In the genomic region with DNA sequence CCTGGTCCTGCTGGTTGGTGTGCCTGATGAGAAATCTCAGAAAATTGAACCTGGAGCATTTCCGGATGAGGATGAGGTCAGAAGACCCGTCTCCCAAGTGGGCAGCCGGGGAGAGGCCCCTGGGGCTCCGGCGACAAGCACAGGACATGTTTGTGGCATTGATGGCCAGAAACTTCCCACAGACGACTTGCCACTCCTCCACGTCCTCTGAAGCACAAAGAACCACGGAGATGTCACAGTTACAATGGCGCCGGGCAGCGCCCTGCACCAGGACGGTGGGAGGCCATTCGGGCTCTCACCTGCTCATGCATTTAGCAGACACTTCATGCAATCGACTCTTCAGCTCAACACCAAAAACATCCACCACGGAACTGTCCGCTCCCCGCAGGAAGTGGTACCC, we compare ENCODE assay signal across 17 cellular contexts. TPM values are rescaled to one million over a fixed set of nuclear protein-coding genes. Genes with fewer than 3 reads are reported as not detected.
DNase-seq lines count a peak whose midpoint lies in the region; ATAC-seq and TF ChIP-seq lines count a peak whose summit lies in the region.
"Had no signal": no experiment of that assay in that cellular context is flagged by ENCODE, and none has a peak within 500 bp of the region (broad histone marks: within the 10 kb centered on the region; RNA-seq: fewer than 3 reads in every experiment).

No MANE protein-coding gene starts in this region.

- in situ Hi-C loops in GM13976 (cut with MboI; ENCODE audit: low sequenced_read_pairs, unreplicated experiment): no loop called here

- DNase-seq in stimulated activated naive CD8-positive, alpha-beta T cell treated with anti-CD3 and anti-CD28 coated beads, Interleukin-15, amount 100 ng/mL, for 72 hours: no peak
- no peak for DNase-seq in stimulated activated naive CD8-positive, alpha-beta T cell treated with anti-CD3 and anti-CD28 coated beads, Interleukin-15, Interleukin-2, amounts not matched to agents 100 U/mL and 50 U/mL, for 24 hours
- DNase-seq in chondrocyte (ENCODE audit: low spot score) (peak; percentile 37), osteoblast (ENCODE audit: insufficient read length, low spot score, missing footprints) (peak; percentile 80), GM13976 (ENCODE audit: low spot score) (no peak)
- no peak for DNase-seq in activated CD4-positive, CD25-positive, alpha-beta regulatory T cell treated with anti-CD3 and anti-CD28 coated beads, Interleukin-2, amount 50 U/mL, for 72 hours
- DNase-seq: BE2C; CD4-positive, alpha-beta memory T cell; DMS153; DMS79; GDM1; GOT3; H7; HFFc6 had no signal

- H3K27me3 Mint-ChIP-seq in stimulated activated naive CD8-positive, alpha-beta T cell treated with anti-CD3 and anti-CD28 coated beads, Interleukin-15, amount 100 ng/mL, for 72 hours: no peaks in the 10 kb centered on the region
- no peaks in the 10 kb centered on the region for H3K27me3 Mint-ChIP-seq in chondrocyte (ENCODE audit: low read depth)
- H3K27me3 Mint-ChIP-seq: CD4-positive, alpha-beta memory T cell had no signal

- H2AFZ ChIP-seq in osteoblast (ENCODE audit: low read length): no peak overlapping the region

- H3K4me1 ChIP-seq in osteoblast (ENCODE audit: insufficient read depth, low read length): no peaks in the 10 kb centered on the region

- ATAC-seq in stimulated activated naive CD8-positive, alpha-beta T cell treated with anti-CD3 and anti-CD28 coated beads, Interleukin-15, amount 100 ng/mL, for 72 hours: no peak
- ATAC-seq in stimulated activated naive CD8-positive, alpha-beta T cell treated with anti-CD3 and anti-CD28 coated beads, Interleukin-15, Interleukin-2, amounts not matched to agents 100 U/mL and 50 U/mL, for 24 hours: no peak
- ATAC-seq: HCT116 had no signal

- no peaks in the 10 kb centered on the region for H3K27me3 ChIP-seq in osteoblast (ENCODE audit: insufficient read depth, low read length)
- H3K27me3 ChIP-seq: BE2C had no signal

- no peak overlapping the region for H3K4me3 ChIP-seq in osteoblast (ENCODE audit: insufficient read depth, low read length)

- no peaks in the 10 kb centered on the region for H3K79me2 ChIP-seq in osteoblast (ENCODE audit: insufficient read depth, low read length)

- peaks cover 52% of the 10 kb centered on the region for H3K36me3 ChIP-seq in osteoblast (ENCODE audit: insufficient read depth, low read length)

- no peak overlapping the region for H3K4me3 Mint-ChIP-seq in stimulated activated naive CD8-positive, alpha-beta T cell treated with anti-CD3 and anti-CD28 coated beads, Interleukin-15, amount 100 ng/mL, for 72 hours
- no peak overlapping the region for H3K4me3 Mint-ChIP-seq in chondrocyte (ENCODE audit: unreplicated experiment)
- H3K4me3 Mint-ChIP-seq: CD14-positive monocyte; CD4-positive, alpha-beta memory T cell; HFFc6 had no signal

- peaks cover 20% of the 10 kb centered on the region for H3K36me3 Mint-ChIP-seq in chondrocyte (ENCODE audit: low read depth)

- no peaks in the 10 kb centered on the region for H4K20me1 ChIP-seq in osteoblast (ENCODE audit: insufficient read depth, low read length)

- H3K9me3 ChIP-seq in osteoblast (ENCODE audit: low read depth, low read length): no peaks in the 10 kb centered on the region
- H3K9me3 ChIP-seq: BE2C had no signal

- H3K27ac Mint-ChIP-seq in stimulated activated naive CD8-positive, alpha-beta T cell treated with anti-CD3 and anti-CD28 coated beads, Interleukin-15, amount 100 ng/mL, for 72 hours: peak overlapping the region; percentile 19 to 76
- no peak overlapping the region for H3K27ac Mint-ChIP-seq in chondrocyte (ENCODE audit: unreplicated experiment)
- H3K27ac Mint-ChIP-seq: CD14-positive monocyte, HFFc6 had no signal

- H3K9me3 Mint-ChIP-seq in stimulated activated naive CD8-positive, alpha-beta T cell treated with anti-CD3 and anti-CD28 coated beads, Interleukin-15, amount 100 ng/mL, for 72 hours: no peaks in the 10 kb centered on the region
- H3K9me3 Mint-ChIP-seq in chondrocyte (ENCODE audit: low read depth): no peaks in the 10 kb centered on the region
- H3K9me3 Mint-ChIP-seq: CD4-positive, alpha-beta memory T cell; HFFc6 had no signal

- H3K4me2 ChIP-seq in osteoblast (ENCODE audit: insufficient read depth, low read length): no peak overlapping the region

- H3K4me1 Mint-ChIP-seq in stimulated activated naive CD8-positive, alpha-beta T cell treated with anti-CD3 and anti-CD28 coated beads, Interleukin-15, amount 100 ng/mL, for 72 hours: peaks cover 5% of the 10 kb centered on the region
- no peaks in the 10 kb centered on the region for H3K4me1 Mint-ChIP-seq in chondrocyte (ENCODE audit: low read depth)

- H3K27ac ChIP-seq in osteoblast (ENCODE audit: low read depth, low read length): no peak overlapping the region
- H3K27ac ChIP-seq: HL-60 had no signal

- no peak for TF ChIP-seq CTCF in chondrocyte (IDR thresholded peaks at IDR 0.05)
- no peak for TF ChIP-seq CTCF in osteoblast (IDR thresholded peaks at IDR 0.05; ENCODE audit: extremely low read depth, low read depth, low read length)
- TF ChIP-seq CTCF in GM13976 (IDR thresholded peaks at IDR 0.05; ENCODE audit: borderline replicate concordance, control extremely low read depth, extremely low read depth, insufficient read depth, missing control alignments): no peak

RNA-seq across cellular contexts. Expression of a gene that starts 46.5 kb away (rescaled TPM):
- total RNA-seq in chondrocyte: 28.8 to 31.8 TPM (median 29.2 TPM) in 3 replicates
- 27.7 and 28.2 TPM in 2 replicates for total RNA-seq in osteoblast

Comparison
In these comparisons a context has a peak if more than half of its experiments do, and no peak if none do; other contexts are left out.
1. DNase-seq: peak in chondrocyte (single experiment) and osteoblast (single experiment); none in stimulated activated naive CD8-positive, alpha-beta T cell treated with anti-CD3 and anti-CD28 coated beads, Interleukin-15, amount 100 ng/mL, for 72 hours (0 of 2), stimulated activated naive CD8-positive, alpha-beta T cell treated with anti-CD3 and anti-CD28 coated beads, Interleukin-15, Interleukin-2, amounts not matched to agents 100 U/mL and 50 U/mL, for 24 hours (single experiment), activated CD4-positive, CD25-positive, alpha-beta regulatory T cell treated with anti-CD3 and anti-CD28 coated beads, Interleukin-2, amount 50 U/mL, for 72 hours (single experiment) and GM13976 (single experiment).